Comparison of ENCODE assay signal across 27 cellular contexts in the genomic region with DNA sequence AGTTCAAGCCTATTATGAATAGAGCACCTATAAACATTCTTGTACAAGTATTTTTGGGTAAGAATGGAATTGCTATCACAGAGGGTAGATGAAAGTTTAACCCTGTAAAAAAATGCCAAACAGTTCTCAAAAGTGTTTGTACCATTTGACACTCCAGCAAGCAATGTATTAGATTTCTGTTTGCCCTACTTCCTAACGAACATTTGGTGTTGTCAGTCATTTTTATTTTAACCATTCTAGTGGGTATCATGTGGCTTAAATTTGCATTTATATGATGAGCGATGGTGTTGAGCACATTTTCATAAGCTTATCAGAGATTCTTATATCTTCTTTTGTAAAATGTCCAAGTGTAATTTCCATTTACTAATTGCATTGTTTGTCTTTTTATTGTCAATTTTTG.
"Had no signal": no experiment of that assay in that cellular context is flagged by ENCODE, and none has a peak within 500 bp of the region (broad histone marks: within the 10 kb centered on the region; RNA-seq: fewer than 3 reads in every experiment).

No MANE protein-coding gene starts in this region.

- H3K36me3 ChIP-seq: neutrophil, pancreas, prostate gland, right lobe of liver, sigmoid colon, stomach, thoracic aorta, thyroid gland, tibial nerve, upper lobe of left lung, vagina had no signal

- H3K9me3 Mint-ChIP-seq: stimulated activated naive B cell treated with anti-CD40 and anti-IgM and Interleukin-4, amounts not matched to agents 10 μg/mL and 1 μg/mL and 100 μg/mL, for 72 hours had no signal

- H3K27ac ChIP-seq: neutrophil, pancreas, prostate gland, right lobe of liver, sigmoid colon, stomach, thoracic aorta, thyroid gland, tibial nerve, upper lobe of left lung, vagina had no signal

- H3K4me1 Mint-ChIP-seq: naive thymus-derived CD8-positive, alpha-beta T cell; stimulated activated effector memory CD8-positive, alpha-beta T cell treated with anti-CD3 and anti-CD28 coated beads, Interleukin-12 subunit alpha, Interleukin-12 subunit beta, amount 100 ng/mL, for 72 hours; stimulated activated naive B cell treated with anti-CD40 and anti-IgM and Interleukin-4, amounts not matched to agents 10 μg/mL and 1 μg/mL and 100 μg/mL, for 72 hours had no signal

- H3K4me1 ChIP-seq: pancreas, prostate gland, right lobe of liver, sigmoid colon, stomach, thyroid gland, tibial nerve, upper lobe of left lung, vagina had no signal

- DNase-seq: naive thymus-derived CD8-positive, alpha-beta T cell; nephron progenitor cell; nucleus accumbens; pancreas; right cardiac atrium; right lobe of liver; sigmoid colon; small intestine; stimulated activated CD4-positive, alpha-beta T cell treated with anti-CD3 and anti-CD28 coated beads, Interleukin-15, amount 100 ng/mL, for 24 hours; stimulated activated CD4-positive, alpha-beta T cell treated with anti-CD3 and anti-CD28 coated beads, Interleukin-2, amount 100 ng/mL, for 24 hours; stimulated activated CD4-positive, alpha-beta T cell treated with anti-CD3 and anti-CD28 coated beads, Interleukin-2, amount 100 ng/mL, for 48 hours; stimulated activated CD4-positive, alpha-beta T cell treated with anti-CD3 and anti-CD28 coated beads, Interleukin-4, amount 100 ng/mL, for 24 hours; stimulated activated naive B cell treated with anti-CD40 and anti-IgM and Interleukin-4, amounts not matched to agents 10 μg/mL and 1 μg/mL and 100 μg/mL, for 72 hours; stimulated activated naive CD4-positive, alpha-beta T cell treated with Interleukin-2 at 50 U/mL for 16 hours; stomach; thyroid gland; trophoblast cell; upper lobe of left lung had no signal

- ATAC-seq: naive thymus-derived CD8-positive, alpha-beta T cell; natural killer cell treated with Interleukin-12 subunit alpha and Interleukin-12 subunit beta and Interleukin-15 and Interleukin-18, amount 100 ng/mL, for 72 hours; pancreas; right cardiac atrium; right lobe of liver; stimulated activated effector memory CD8-positive, alpha-beta T cell treated with anti-CD3 and anti-CD28 coated beads, Interleukin-12 subunit alpha, Interleukin-12 subunit beta, amount 100 ng/mL, for 72 hours; stimulated activated naive B cell treated with anti-CD40 and anti-IgM and Interleukin-4, amounts not matched to agents 10 μg/mL and 1 μg/mL and 100 μg/mL, for 72 hours had no signal

- H3K4me3 ChIP-seq: pancreas, prostate gland, right lobe of liver, sigmoid colon, stomach, thoracic aorta, thyroid gland, tibial nerve, upper lobe of left lung, vagina had no signal

- H3K27ac Mint-ChIP-seq: naive thymus-derived CD8-positive, alpha-beta T cell; natural killer cell treated with Interleukin-12 subunit alpha and Interleukin-12 subunit beta and Interleukin-15 and Interleukin-18, amount 100 ng/mL, for 72 hours; nephron progenitor cell; stimulated activated effector memory CD8-positive, alpha-beta T cell treated with anti-CD3 and anti-CD28 coated beads, Interleukin-12 subunit alpha, Interleukin-12 subunit beta, amount 100 ng/mL, for 72 hours; stimulated activated naive B cell treated with anti-CD40 and anti-IgM and Interleukin-4, amounts not matched to agents 10 μg/mL and 1 μg/mL and 100 μg/mL, for 72 hours; stimulated activated naive CD8-positive, alpha-beta T cell treated with anti-CD3 and anti-CD28 coated beads, Interleukin-15, Interleukin-2, amounts not matched to agents 100 ng/mL and 50 ng/mL, for 24 hours had no signal

- H3K9me3 ChIP-seq: neutrophil, pancreas, prostate gland, right lobe of liver, sigmoid colon, stomach, thoracic aorta, thyroid gland, tibial nerve, upper lobe of left lung, vagina had no signal

- H3K4me3 Mint-ChIP-seq: naive thymus-derived CD8-positive, alpha-beta T cell; natural killer cell treated with Interleukin-12 subunit alpha and Interleukin-12 subunit beta and Interleukin-15 and Interleukin-18, amount 100 ng/mL, for 72 hours; nephron progenitor cell; neural crest cell; stimulated activated effector memory CD8-positive, alpha-beta T cell treated with anti-CD3 and anti-CD28 coated beads, Interleukin-12 subunit alpha, Interleukin-12 subunit beta, amount 100 ng/mL, for 72 hours; stimulated activated naive B cell treated with anti-CD40 and anti-IgM and Interleukin-4, amounts not matched to agents 10 μg/mL and 1 μg/mL and 100 μg/mL, for 72 hours; stimulated activated naive CD8-positive, alpha-beta T cell treated with anti-CD3 and anti-CD28 coated beads, Interleukin-15, Interleukin-2, amounts not matched to agents 100 ng/mL and 50 ng/mL, for 24 hours had no signal

- H3K27me3 ChIP-seq: neutrophil, pancreas, right lobe of liver, sigmoid colon, stomach, thyroid gland, tibial nerve, upper lobe of left lung, vagina had no signal

- H3K36me3 Mint-ChIP-seq: naive thymus-derived CD8-positive, alpha-beta T cell; stimulated activated effector memory CD8-positive, alpha-beta T cell treated with anti-CD3 and anti-CD28 coated beads, Interleukin-12 subunit alpha, Interleukin-12 subunit beta, amount 100 ng/mL, for 72 hours; stimulated activated naive B cell treated with anti-CD40 and anti-IgM and Interleukin-4, amounts not matched to agents 10 μg/mL and 1 μg/mL and 100 μg/mL, for 72 hours had no signal

- H3K27me3 Mint-ChIP-seq: stimulated activated naive B cell treated with anti-CD40 and anti-IgM and Interleukin-4, amounts not matched to agents 10 μg/mL and 1 μg/mL and 100 μg/mL, for 72 hours; stimulated activated naive CD8-positive, alpha-beta T cell treated with anti-CD3 and anti-CD28 coated beads, Interleukin-15, Interleukin-2, amounts not matched to agents 100 ng/mL and 50 ng/mL, for 24 hours had no signal
